In the genomic region with DNA sequence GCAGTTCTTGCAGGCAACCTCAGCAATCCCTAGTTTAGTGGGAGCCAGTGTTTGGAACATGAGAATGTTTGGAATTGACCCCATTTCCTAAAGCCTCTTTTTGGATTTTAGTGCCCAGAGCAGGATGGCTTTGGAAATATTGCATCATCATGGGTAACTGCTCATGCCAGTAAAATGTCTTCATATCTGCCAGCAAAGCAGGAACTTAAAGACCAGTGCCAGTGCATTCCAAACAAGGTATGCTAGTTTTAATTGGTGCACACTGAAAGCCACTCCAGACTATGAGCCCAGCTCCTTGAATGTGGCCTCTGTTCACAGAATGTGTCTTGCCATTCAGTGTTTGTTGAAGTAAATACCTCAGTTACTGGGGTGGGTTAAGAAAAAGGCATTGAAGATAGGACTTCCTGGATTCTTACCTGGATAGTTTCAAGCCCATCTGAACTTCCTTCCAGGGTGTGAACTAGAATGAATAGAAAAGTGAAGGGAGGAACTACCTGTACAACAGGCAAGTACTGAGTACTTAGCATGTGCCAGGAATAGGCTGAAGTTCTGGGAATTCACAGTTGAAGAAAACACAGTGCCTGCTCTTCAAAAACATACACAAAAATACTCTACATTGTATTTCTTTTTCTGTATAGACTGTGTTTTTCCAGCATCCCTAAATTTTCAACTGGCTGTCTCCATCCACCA, we compare ENCODE assay signal across 1 cellular context.
TF ChIP-seq lines count a peak whose summit lies in the region.

No MANE protein-coding gene starts in this region.

TF ChIP-seq in WTC11, 78 proteins besides CTCF, POLR2A, EP300 and RAD21 (continued from another document):
- TF ChIP-seq FOXP1 (CRISPR knock-in tag; IDR thresholded peaks at IDR 0.05; ENCODE audit: borderline replicate concordance), result no peak
- TF ChIP-seq, protein P1, sequence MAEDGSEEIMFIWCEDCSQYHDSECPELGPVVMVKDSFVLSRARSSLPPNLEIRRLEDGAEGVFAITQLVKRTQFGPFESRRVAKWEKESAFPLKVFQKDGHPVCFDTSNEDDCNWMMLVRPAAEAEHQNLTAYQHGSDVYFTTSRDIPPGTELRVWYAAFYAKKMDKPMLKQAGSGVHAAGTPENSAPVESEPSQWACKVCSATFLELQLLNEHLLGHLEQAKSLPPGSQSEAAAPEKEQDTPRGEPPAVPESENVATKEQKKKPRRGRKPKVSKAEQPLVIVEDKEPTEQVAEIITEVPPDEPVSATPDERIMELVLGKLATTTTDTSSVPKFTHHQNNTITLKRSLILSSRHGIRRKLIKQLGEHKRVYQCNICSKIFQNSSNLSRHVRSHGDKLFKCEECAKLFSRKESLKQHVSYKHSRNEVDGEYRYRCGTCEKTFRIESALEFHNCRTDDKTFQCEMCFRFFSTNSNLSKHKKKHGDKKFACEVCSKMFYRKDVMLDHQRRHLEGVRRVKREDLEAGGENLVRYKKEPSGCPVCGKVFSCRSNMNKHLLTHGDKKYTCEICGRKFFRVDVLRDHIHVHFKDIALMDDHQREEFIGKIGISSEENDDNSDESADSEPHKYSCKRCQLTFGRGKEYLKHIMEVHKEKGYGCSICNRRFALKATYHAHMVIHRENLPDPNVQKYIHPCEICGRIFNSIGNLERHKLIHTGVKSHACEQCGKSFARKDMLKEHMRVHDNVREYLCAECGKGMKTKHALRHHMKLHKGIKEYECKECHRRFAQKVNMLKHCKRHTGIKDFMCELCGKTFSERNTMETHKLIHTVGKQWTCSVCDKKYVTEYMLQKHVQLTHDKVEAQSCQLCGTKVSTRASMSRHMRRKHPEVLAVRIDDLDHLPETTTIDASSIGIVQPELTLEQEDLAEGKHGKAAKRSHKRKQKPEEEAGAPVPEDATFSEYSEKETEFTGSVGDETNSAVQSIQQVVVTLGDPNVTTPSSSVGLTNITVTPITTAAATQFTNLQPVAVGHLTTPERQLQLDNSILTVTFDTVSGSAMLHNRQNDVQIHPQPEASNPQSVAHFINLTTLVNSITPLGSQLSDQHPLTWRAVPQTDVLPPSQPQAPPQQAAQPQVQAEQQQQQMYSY (CRISPR knock-in tag; IDR thresholded peaks at IDR 0.05), result no peak
- TF ChIP-seq JAZF1 (CRISPR knock-in tag; IDR thresholded peaks at IDR 0.05), result no peak
- TF ChIP-seq RORB (CRISPR knock-in tag; IDR thresholded peaks at IDR 0.05), result no peak
- TF ChIP-seq, protein P2, sequence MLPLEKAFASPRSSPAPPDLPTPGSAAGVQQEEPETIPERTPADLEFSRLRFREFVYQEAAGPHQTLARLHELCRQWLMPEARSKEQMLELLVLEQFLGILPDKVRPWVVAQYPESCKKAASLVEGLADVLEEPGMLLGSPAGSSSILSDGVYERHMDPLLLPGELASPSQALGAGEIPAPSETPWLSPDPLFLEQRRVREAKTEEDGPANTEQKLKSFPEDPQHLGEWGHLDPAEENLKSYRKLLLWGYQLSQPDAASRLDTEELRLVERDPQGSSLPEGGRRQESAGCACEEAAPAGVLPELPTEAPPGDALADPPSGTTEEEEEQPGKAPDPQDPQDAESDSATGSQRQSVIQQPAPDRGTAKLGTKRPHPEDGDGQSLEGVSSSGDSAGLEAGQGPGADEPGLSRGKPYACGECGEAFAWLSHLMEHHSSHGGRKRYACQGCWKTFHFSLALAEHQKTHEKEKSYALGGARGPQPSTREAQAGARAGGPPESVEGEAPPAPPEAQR (CRISPR knock-in tag; IDR thresholded peaks at IDR 0.05), result no peak
